In genomic region chr7:2175091-2175490, GRCh38 we compare ENCODE assay signal across 9 cellular contexts. TPM values are rescaled to one million over a fixed set of nuclear protein-coding genes. Genes with fewer than 3 reads are reported as not detected.
DNase-seq lines count a peak whose midpoint lies in the region; ATAC-seq and TF ChIP-seq lines count a peak whose summit lies in the region.
"Had no signal": no experiment of that assay in that cellular context is flagged by ENCODE, and none has a peak within 500 bp of the region (broad histone marks: within the 10 kb centered on the region; RNA-seq: fewer than 3 reads in every experiment).

No MANE protein-coding gene starts in this region.

- WGBS in gastroesophageal sphincter (ENCODE audit: low coverage in 1 of 2), 2 donors = 56% methylated on average over 14 of the region's 15 CpGs; no CpG with 5 or more reads in 1 of the 2 donors

- intact Hi-C loops in A673 (cut with micrococcal nuclease; ENCODE audit: unreplicated experiment) = no loop called here

- CTCF ChIA-PET in A673 (lab: Charles Lee) (interaction anchor here (0.7 to 1.3 kb wide), 2 partner anchors 18 to 101 kb away, joined by 4 to 14 read pairs; no protein-coding TSS in a partner anchor), HEK293T (lab: Yijun Ruan, JAX) (no interaction called here)

- peak overlapping the region; percentile 69 for H3K27ac Mint-ChIP-seq in osteocyte (ENCODE audit: unreplicated experiment)

- POLR2A ChIA-PET in A673 (lab: Charles Lee; ENCODE audit: low non-redundant PET) (interaction anchor here (0.7 kb wide), 1 partner anchor 45 kb away, joined by 25 read pairs; no protein-coding TSS in a partner anchor), HEK293T (lab: Yijun Ruan, JAX) (no interaction called here)

- H3K4me1 ChIP-seq in A673 (ENCODE audit: insufficient read depth, low read length, poor library complexity, severe bottlenecking) = peaks cover 42% of the 10 kb centered on the region
- H3K4me1 ChIP-seq in RWPE2 (ENCODE audit: insufficient read depth, poor library complexity, severe bottlenecking) = peaks cover 29% of the 10 kb centered on the region
- peaks cover 8 to 43% (median 23%) of the 10 kb centered on the region in 3 donors for H3K4me1 ChIP-seq in gastroesophageal sphincter

- H3K27me3 ChIP-seq in A673 (replicated peaks; ENCODE audit: insufficient read depth, low read depth, low read length, poor library complexity) (no peaks in the 10 kb centered on the region), RWPE2 (ENCODE audit: insufficient read depth, poor library complexity, severe bottlenecking) (no peaks in the 10 kb centered on the region), gastroesophageal sphincter (no peaks in the 10 kb centered on the region)

- H3K4me3 Mint-ChIP-seq in osteocyte (ENCODE audit: unreplicated experiment) = no peak overlapping the region

- no peaks in the 10 kb centered on the region for H3K27me3 Mint-ChIP-seq in osteocyte (ENCODE audit: unreplicated experiment)

- H3K9me3 ChIP-seq in A673 (ENCODE audit: low read depth, low read length, poor library complexity, severe bottlenecking) (no peaks in the 10 kb centered on the region), RWPE2 (ENCODE audit: severe bottlenecking) (no peaks in the 10 kb centered on the region), gastroesophageal sphincter (no peaks in the 10 kb centered on the region)

- H3K4me1 Mint-ChIP-seq in osteocyte (ENCODE audit: unreplicated experiment) = peaks cover 51% of the 10 kb centered on the region

- peaks cover 9% of the 10 kb centered on the region for H3K36me3 Mint-ChIP-seq in osteocyte (ENCODE audit: unreplicated experiment)

- TF ChIP-seq CTCF in A673 (conservative IDR thresholded peaks at IDR 0.05; ENCODE audit: low read depth, low read length) (no peak), RWPE2 (IDR thresholded peaks at IDR 0.05; ENCODE audit: poor library complexity, severe bottlenecking) (no peak), gastroesophageal sphincter (IDR thresholded peaks at IDR 0.05) (no peak), osteocyte (IDR thresholded peaks at IDR 0.05) (no peak)

- H3K9me3 Mint-ChIP-seq in osteocyte (ENCODE audit: unreplicated experiment) = no peaks in the 10 kb centered on the region

- peak; percentile 35 for ATAC-seq in RWPE2 (ENCODE audit: low read depth)
- ATAC-seq in gastroesophageal sphincter = peak; percentile 32
- ATAC-seq in HG02610 (IDR thresholded peaks at IDR 0.05; ENCODE audit: unreplicated experiment) = no peak

- BruUV-seq in A673 (replicated peaks; lab: Mats Ljungman, UMichigan) = no TSS peak

- H3K36me3 ChIP-seq in A673 (ENCODE audit: insufficient read depth, low read length, poor library complexity, severe bottlenecking) (no peaks in the 10 kb centered on the region), RWPE2 (ENCODE audit: low read depth) (peaks cover 4% of the 10 kb centered on the region), gastroesophageal sphincter (peaks cover 0 to 3% of the 10 kb centered on the region in 2 donors)

- TF ChIP-seq EP300 in gastroesophageal sphincter (IDR thresholded peaks at IDR 0.05) = no peak

- H3K27ac ChIP-seq in A673 (ENCODE audit: low read depth, low read length, poor library complexity, severe bottlenecking) (peak overlapping the region; percentile 70), RWPE2 (ENCODE audit: poor library complexity, severe bottlenecking) (peak overlapping the region; percentile 89), gastroesophageal sphincter (peak overlapping the region; percentile 26 to 79 (median 72))

- no peak for DNase-seq in A673 (ENCODE audit: low spot score)
- DNase-seq in RWPE2 (ENCODE audit: low spot score) = no peak
- DNase-seq in osteocyte (ENCODE audit: extremely low spot score, unreplicated experiment) = no peak
- DNase-seq in HEK293T (ENCODE audit: extremely low spot score) = no peak
- DNase-seq in COLO668 (lab: John Stamatoyannopoulos, UW; ENCODE audit: unreplicated experiment) = no peak
- no peak for DNase-seq in stimulated activated CD4-positive, alpha-beta T cell treated with anti-CD3 and anti-CD28 coated beads, Interleukin-2, amount 100 ng/mL, for 24 hours
- DNase-seq: caudate nucleus had no signal

- TF ChIP-seq POLR2A in gastroesophageal sphincter (IDR thresholded peaks at IDR 0.05) = no peak

- no peak overlapping the region for H3K4me3 ChIP-seq in A673 (ENCODE audit: low read depth, low read length, poor library complexity, severe bottlenecking)
- H3K4me3 ChIP-seq in RWPE2 (ENCODE audit: severe bottlenecking) = no peak overlapping the region
- H3K4me3 ChIP-seq in gastroesophageal sphincter = no peak overlapping the region

TF ChIP-seq in HEK293T, 16 proteins besides CTCF, POLR2A, EP300 and RAD21:
- TF ChIP-seq PKNOX1 (IDR thresholded peaks at IDR 0.05) (no peak), HDGF (IDR thresholded peaks at IDR 0.05; ENCODE audit: borderline replicate concordance) (no peak), SP1 (IDR thresholded peaks at IDR 0.05) (no peak), CTBP1 (IDR thresholded peaks at IDR 0.05; ENCODE audit: borderline replicate concordance) (no peak), SUZ12 (IDR thresholded peaks at IDR 0.05) (no peak), FOXA1 (IDR thresholded peaks at IDR 0.05) (no peak), ELF4 (IDR thresholded peaks at IDR 0.05) (no peak), FOXM1 (IDR thresholded peaks at IDR 0.05; ENCODE audit: borderline replicate concordance) (no peak), ARNT (IDR thresholded peaks at IDR 0.05) (no peak), TARDBP (IDR thresholded peaks at IDR 0.05) (no peak)

RNA-seq across cellular contexts. Expression of gene MAD1L1, which starts 57.7 kb away (rescaled TPM):
- total RNA-seq in A673 (2021) (46.7 and 54.3 TPM in 2 replicates), gastroesophageal sphincter (10 to 100 TPM; 22.3 to 56.6 (median 35.0) TPM), osteocyte (30.2 and 32.7 TPM in 2 replicates)
